Comparison of ENCODE assay signal across 1 cellular context in genomic region chr11:57712256-57713150, GRCh38.
TF ChIP-seq lines count a peak whose summit lies in the region.

A gene with protein sequence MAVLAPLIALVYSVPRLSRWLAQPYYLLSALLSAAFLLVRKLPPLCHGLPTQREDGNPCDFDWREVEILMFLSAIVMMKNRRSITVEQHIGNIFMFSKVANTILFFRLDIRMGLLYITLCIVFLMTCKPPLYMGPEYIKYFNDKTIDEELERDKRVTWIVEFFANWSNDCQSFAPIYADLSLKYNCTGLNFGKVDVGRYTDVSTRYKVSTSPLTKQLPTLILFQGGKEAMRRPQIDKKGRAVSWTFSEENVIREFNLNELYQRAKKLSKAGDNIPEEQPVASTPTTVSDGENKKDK (plus strand): TSS chr11:57712593. CDS start chr11:57712619, 26 bp downstream.

TF ChIP-seq in K562, 482 proteins besides CTCF, POLR2A, EP300 and RAD21 (continued from another document and continues in another):
- TF ChIP-seq E2F4 (CRISPR knock-in tag; IDR thresholded peaks at IDR 0.05; ENCODE audit: low read depth): peak; percentile 81
- peak; percentile 92 for TF ChIP-seq ZNF384 (IDR thresholded peaks at IDR 0.05; ENCODE audit: low read depth, low read length)
- TF ChIP-seq RBM17 (IDR thresholded peaks at IDR 0.05; ENCODE audit: borderline replicate concordance, low read depth, low read length): no peak
- TF ChIP-seq TRIM28 (IDR thresholded peaks at IDR 0.05): no peak
- no peak for TF ChIP-seq CREBBP (IDR thresholded peaks at IDR 0.05; ENCODE audit: low read depth, low read length)
- TF ChIP-seq SAP30 (IDR thresholded peaks at IDR 0.05; ENCODE audit: borderline replicate concordance, insufficient read depth, low read depth, low read length, poor library complexity, severe bottlenecking): no peak
- no peak for TF ChIP-seq ZNF165 (CRISPR knock-in tag; IDR thresholded peaks at IDR 0.05; ENCODE audit: borderline replicate concordance)
- TF ChIP-seq FOSL1 (tag; conservative IDR thresholded peaks at IDR 0.05): no peak
- no peak for TF ChIP-seq SMC3 (conservative IDR thresholded peaks at IDR 0.05; ENCODE audit: insufficient read depth, low read depth, low read length)
- TF ChIP-seq, protein P1, sequence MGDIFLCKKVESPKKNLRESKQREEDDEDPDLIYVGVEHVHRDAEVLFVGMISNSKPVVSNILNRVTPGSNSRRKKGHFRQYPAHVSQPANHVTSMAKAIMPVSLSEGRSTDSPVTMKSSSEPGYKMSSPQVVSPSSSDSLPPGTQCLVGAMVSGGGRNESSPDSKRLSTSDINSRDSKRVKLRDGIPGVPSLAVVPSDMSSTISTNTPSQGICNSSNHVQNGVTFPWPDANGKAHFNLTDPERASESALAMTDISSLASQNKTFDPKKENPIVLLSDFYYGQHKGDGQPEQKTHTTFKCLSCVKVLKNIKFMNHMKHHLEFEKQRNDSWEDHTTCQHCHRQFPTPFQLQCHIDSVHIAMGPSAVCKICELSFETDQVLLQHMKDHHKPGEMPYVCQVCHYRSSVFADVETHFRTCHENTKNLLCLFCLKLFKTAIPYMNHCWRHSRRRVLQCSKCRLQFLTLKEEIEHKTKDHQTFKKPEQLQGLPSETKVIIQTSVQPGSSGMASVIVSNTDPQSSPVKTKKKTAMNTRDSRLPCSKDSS (IDR thresholded peaks at IDR 0.05; ENCODE audit: low read depth, partially characterized antibody): no peak
- TF ChIP-seq KDM1A (IDR thresholded peaks at IDR 0.05): no peak
- no peak for TF ChIP-seq RUNX1 (IDR thresholded peaks at IDR 0.05; ENCODE audit: low read depth)
- peak; percentile 26; the same call in 1 of the 2 replicates for TF ChIP-seq BHLHE40 (IDR thresholded peaks at IDR 0.05; ENCODE audit: low read length)
- no peak for TF ChIP-seq MAFF (IDR thresholded peaks at IDR 0.05; ENCODE audit: low read length)
- no peak for TF ChIP-seq BCOR (IDR thresholded peaks at IDR 0.05)
- no peak for TF ChIP-seq NFE2 (IDR thresholded peaks at IDR 0.05; ENCODE audit: low read depth)
- TF ChIP-seq ZBTB17 (CRISPR knock-in tag; IDR thresholded peaks at IDR 0.05): no peak
- TF ChIP-seq CSDE1 (IDR thresholded peaks at IDR 0.05): no peak
- TF ChIP-seq GTF2A2 (tag; IDR thresholded peaks at IDR 0.05): no peak
- TF ChIP-seq FOXJ3 (CRISPR knock-in tag; IDR thresholded peaks at IDR 0.05): no peak
- TF ChIP-seq STAG1 (CRISPR knock-in tag; IDR thresholded peaks at IDR 0.05; ENCODE audit: borderline replicate concordance): no peak
- no peak for TF ChIP-seq RFX7 (CRISPR knock-in tag; IDR thresholded peaks at IDR 0.05)
- no peak for TF ChIP-seq ZNF79 (CRISPR knock-in tag; IDR thresholded peaks at IDR 0.05; ENCODE audit: low read depth)
- TF ChIP-seq BCLAF1 (IDR thresholded peaks at IDR 0.05; ENCODE audit: borderline replicate concordance in 1 of 2, control insufficient read depth in 1 of 2, low read depth in 2 of 2, low read length in 1 of 2): no peak
- TF ChIP-seq ZNF408 (CRISPR knock-in tag; IDR thresholded peaks at IDR 0.05; ENCODE audit: low read depth): no peak
- TF ChIP-seq, protein P2, sequence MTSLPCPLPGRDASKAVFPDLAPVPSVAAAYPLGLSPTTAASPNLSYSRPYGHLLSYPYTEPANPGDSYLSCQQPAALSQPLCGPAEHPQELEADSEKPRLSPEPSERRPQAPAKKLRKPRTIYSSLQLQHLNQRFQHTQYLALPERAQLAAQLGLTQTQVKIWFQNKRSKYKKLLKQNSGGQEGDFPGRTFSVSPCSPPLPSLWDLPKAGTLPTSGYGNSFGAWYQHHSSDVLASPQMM (CRISPR knock-in tag; IDR thresholded peaks at IDR 0.05): no peak
- TF ChIP-seq SIN3B (IDR thresholded peaks at IDR 0.05; ENCODE audit: low read depth): peak; percentile 98
- TF ChIP-seq ZNF212 (CRISPR knock-in tag; IDR thresholded peaks at IDR 0.05): no peak
- TF ChIP-seq DMBX1 (CRISPR knock-in tag; IDR thresholded peaks at IDR 0.05; ENCODE audit: borderline replicate concordance): no peak
- TF ChIP-seq ELK1 (CRISPR knock-in tag; IDR thresholded peaks at IDR 0.05): no peak
- TF ChIP-seq MAZ (CRISPR knock-in tag; conservative IDR thresholded peaks at IDR 0.05 in 1 of 2, IDR thresholded peaks at IDR 0.05 in 1 of 2): no peak
- no peak for TF ChIP-seq SMAD2 (IDR thresholded peaks at IDR 0.05; ENCODE audit: low read depth, low read length)
- TF ChIP-seq, protein P3, sequence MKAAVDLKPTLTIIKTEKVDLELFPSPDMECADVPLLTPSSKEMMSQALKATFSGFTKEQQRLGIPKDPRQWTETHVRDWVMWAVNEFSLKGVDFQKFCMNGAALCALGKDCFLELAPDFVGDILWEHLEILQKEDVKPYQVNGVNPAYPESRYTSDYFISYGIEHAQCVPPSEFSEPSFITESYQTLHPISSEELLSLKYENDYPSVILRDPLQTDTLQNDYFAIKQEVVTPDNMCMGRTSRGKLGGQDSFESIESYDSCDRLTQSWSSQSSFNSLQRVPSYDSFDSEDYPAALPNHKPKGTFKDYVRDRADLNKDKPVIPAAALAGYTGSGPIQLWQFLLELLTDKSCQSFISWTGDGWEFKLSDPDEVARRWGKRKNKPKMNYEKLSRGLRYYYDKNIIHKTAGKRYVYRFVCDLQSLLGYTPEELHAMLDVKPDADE (conservative IDR thresholded peaks at IDR 0.05; ENCODE audit: control insufficient read depth, low read depth, low read length): peak; percentile 72; the same call in 1 of the 2 replicates
- TF ChIP-seq GABPA (tag; conservative IDR thresholded peaks at IDR 0.05; ENCODE audit: low read depth): peak; percentile 99
- TF ChIP-seq SMARCA4 (IDR thresholded peaks at IDR 0.05): no peak
- TF ChIP-seq, protein P4, sequence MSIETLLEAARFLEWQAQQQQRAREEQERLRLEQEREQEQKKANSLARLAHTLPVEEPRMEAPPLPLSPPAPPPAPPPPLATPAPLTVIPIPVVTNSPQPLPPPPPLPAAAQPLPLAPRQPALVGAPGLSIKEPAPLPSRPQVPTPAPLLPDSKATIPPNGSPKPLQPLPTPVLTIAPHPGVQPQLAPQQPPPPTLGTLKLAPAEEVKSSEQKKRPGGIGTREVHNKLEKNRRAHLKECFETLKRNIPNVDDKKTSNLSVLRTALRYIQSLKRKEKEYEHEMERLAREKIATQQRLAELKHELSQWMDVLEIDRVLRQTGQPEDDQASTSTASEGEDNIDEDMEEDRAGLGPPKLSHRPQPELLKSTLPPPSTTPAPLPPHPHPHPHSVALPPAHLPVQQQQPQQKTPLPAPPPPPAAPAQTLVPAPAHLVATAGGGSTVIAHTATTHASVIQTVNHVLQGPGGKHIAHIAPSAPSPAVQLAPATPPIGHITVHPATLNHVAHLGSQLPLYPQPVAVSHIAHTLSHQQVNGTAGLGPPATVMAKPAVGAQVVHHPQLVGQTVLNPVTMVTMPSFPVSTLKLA (conservative IDR thresholded peaks at IDR 0.05): peak; percentile 44 to 73
- no peak for TF ChIP-seq MCM5 (IDR thresholded peaks at IDR 0.05; ENCODE audit: low read depth)
- 0 out of 2 replicates have a peak, but pooled peaks have one; percentile 16 for TF ChIP-seq ZBTB2 (IDR thresholded peaks at IDR 0.05)
- TF ChIP-seq MED1 (CRISPR knock-in tag; IDR thresholded peaks at IDR 0.05; ENCODE audit: borderline replicate concordance): no peak
- TF ChIP-seq THRB (CRISPR knock-in tag; conservative IDR thresholded peaks at IDR 0.05): no peak
- TF ChIP-seq KLF10 (CRISPR knock-in tag; IDR thresholded peaks at IDR 0.05): no peak
- peak; percentile 90 for TF ChIP-seq NKRF (IDR thresholded peaks at IDR 0.05; ENCODE audit: borderline replicate concordance)
- TF ChIP-seq MTA1 (IDR thresholded peaks at IDR 0.05; ENCODE audit: borderline replicate concordance): peak; percentile 97
- no peak for TF ChIP-seq ADNP (tag; IDR thresholded peaks at IDR 0.05)
- no peak for TF ChIP-seq CC2D1A (IDR thresholded peaks at IDR 0.05)
- TF ChIP-seq PTBP1 (IDR thresholded peaks at IDR 0.05; ENCODE audit: low read depth, low read length): no peak
- TF ChIP-seq ZFP30 (CRISPR knock-in tag; IDR thresholded peaks at IDR 0.05; ENCODE audit: borderline replicate concordance): no peak
- TF ChIP-seq ZNF232 (CRISPR knock-in tag; IDR thresholded peaks at IDR 0.05): no peak
- no peak for TF ChIP-seq ZBTB7A (IDR thresholded peaks at IDR 0.05; ENCODE audit: borderline replicate concordance, control insufficient read depth, low read depth, low read length)
- 0 out of 2 replicates have a peak, but pooled peaks have one; percentile 36 for TF ChIP-seq LEF1 (IDR thresholded peaks at IDR 0.05)
- TF ChIP-seq ZNF124 (CRISPR knock-in tag; IDR thresholded peaks at IDR 0.05): no peak
- no peak for TF ChIP-seq SMAD1 (IDR thresholded peaks at IDR 0.05; ENCODE audit: low read depth, low read length, partially characterized antibody)
- no peak for TF ChIP-seq FOXJ2 (tag; IDR thresholded peaks at IDR 0.05)
- TF ChIP-seq SRSF9 (IDR thresholded peaks at IDR 0.05; ENCODE audit: borderline replicate concordance, low read depth, low read length): no peak
- no peak for TF ChIP-seq KLF1 (tag; IDR thresholded peaks at IDR 0.05)
- TF ChIP-seq GATAD2A (IDR thresholded peaks at IDR 0.05): no peak
- no peak for TF ChIP-seq MCM3 (IDR thresholded peaks at IDR 0.05)
